In genomic region chr3:58521002-58521670, GRCh38 we compare ENCODE assay signal across 1 cellular context.
A peak's percentile ranks its signal among the peaks of the same experiment; 100 is the strongest.
TF ChIP-seq lines count a peak whose summit lies in the region.

No MANE protein-coding gene starts in this region.

TF ChIP-seq in HepG2, 621 proteins besides CTCF, POLR2A, EP300 and RAD21 (continued from another document):
- TF ChIP-seq ZBED4 (CRISPR knock-in tag; IDR thresholded peaks at IDR 0.05; ENCODE audit: borderline replicate concordance) (peak; percentile 36; the same call in 1 of the 2 replicates), MAX (IDR thresholded peaks at IDR 0.05) (peak; percentile 98), ZNF367 (CRISPR knock-in tag; IDR thresholded peaks at IDR 0.05; ENCODE audit: borderline replicate concordance) (no peak), CSRNP2 (CRISPR knock-in tag; conservative IDR thresholded peaks at IDR 0.05; ENCODE audit: low read depth) (no peak), RBAK (CRISPR knock-in tag; IDR thresholded peaks at IDR 0.05) (no peak), BHLHE40 (IDR thresholded peaks at IDR 0.05; ENCODE audit: low read length) (peak; percentile 90), MAFG (CRISPR knock-in tag; IDR thresholded peaks at IDR 0.05) (no peak), PRDM15 (CRISPR knock-in tag; IDR thresholded peaks at IDR 0.05) (no peak), MBD4 (IDR thresholded peaks at IDR 0.05; ENCODE audit: borderline replicate concordance, low read length) (no peak), ZNF547 (CRISPR knock-in tag; IDR thresholded peaks at IDR 0.05) (0 out of 2 replicates have a peak, but pooled peaks have one; percentile 41), HNF4A (CRISPR knock-in tag; IDR thresholded peaks at IDR 0.05) (peak; percentile 44), ZUFSP (CRISPR knock-in tag; IDR thresholded peaks at IDR 0.05; ENCODE audit: borderline replicate concordance) (no peak), CEBPZ (IDR thresholded peaks at IDR 0.05; ENCODE audit: low read length) (no peak), HIVEP1 (CRISPR knock-in tag; IDR thresholded peaks at IDR 0.05) (peak; percentile 62; the same call in 1 of the 2 replicates), SNAPC2 (CRISPR knock-in tag; IDR thresholded peaks at IDR 0.05) (no peak), ZNF292 (CRISPR knock-in tag; IDR thresholded peaks at IDR 0.05; ENCODE audit: borderline replicate concordance, low read depth) (peak; percentile 69; the same call in 1 of the 2 replicates), ZNF687 (CRISPR knock-in tag; IDR thresholded peaks at IDR 0.05) (peak; percentile 100), ZNF816 (CRISPR knock-in tag; IDR thresholded peaks at IDR 0.05; ENCODE audit: borderline replicate concordance) (peak; percentile 54; the same call in 1 of the 2 replicates), RAD51 (IDR thresholded peaks at IDR 0.05; ENCODE audit: borderline replicate concordance) (peak; percentile 93), PRMT3 (CRISPR knock-in tag; IDR thresholded peaks at IDR 0.05; ENCODE audit: borderline replicate concordance, low read depth) (0 out of 2 replicates have a peak, but pooled peaks have one; percentile 71), ZNF609 (CRISPR knock-in tag; IDR thresholded peaks at IDR 0.05; ENCODE audit: borderline replicate concordance) (peak; percentile 59; the same call in 1 of the 2 replicates), GATA4 (IDR thresholded peaks at IDR 0.05; ENCODE audit: borderline replicate concordance, low read depth) (no peak), ASH2L (IDR thresholded peaks at IDR 0.05; ENCODE audit: insufficient read length, low read depth, low read length) (no peak)
